ENCODE assay signal across 21 cellular contexts in the genomic region with DNA sequence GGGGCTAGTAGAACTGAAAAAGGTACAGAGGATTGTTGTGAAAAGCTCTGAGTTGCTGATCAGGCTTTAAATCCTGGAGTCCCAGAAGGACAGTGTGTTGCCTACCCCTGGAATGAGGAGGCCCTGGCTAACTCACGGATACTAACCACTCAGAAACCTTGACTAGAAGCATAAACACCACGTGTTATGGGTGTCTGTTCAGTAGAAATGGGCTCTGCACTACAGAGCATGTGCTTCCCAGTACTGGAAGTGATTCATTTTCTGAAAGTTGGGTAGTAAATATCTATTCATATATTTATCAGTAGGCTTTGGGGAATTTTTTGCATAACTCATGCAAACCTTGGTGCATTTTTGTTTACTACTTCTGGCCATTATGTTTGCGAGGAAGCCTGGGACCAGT. TPM values are rescaled to one million over a fixed set of nuclear protein-coding genes. Genes with fewer than 3 reads are reported as not detected.
DNase-seq lines count a peak whose midpoint lies in the region; ATAC-seq, FAIRE-seq and TF ChIP-seq lines count a peak whose summit lies in the region.
"Had no signal": no experiment of that assay in that cellular context is flagged by ENCODE, and none has a peak within 500 bp of the region (broad histone marks: within the 10 kb centered on the region; RNA-seq: fewer than 3 reads in every experiment).

No MANE protein-coding gene starts in this region.

- H3K4me1 ChIP-seq in GM23338 (ENCODE audit: insufficient read depth) (peaks cover 5% of the 10 kb centered on the region; the same call in 1 of the 2 replicates), Caco-2 (no peaks in the 10 kb centered on the region), kidney (ENCODE audit: control insufficient read depth in 1 of 2, insufficient read depth in 1 of 2, low read depth in 1 of 2, low read length in 2 of 2) (no peaks in the 10 kb centered on the region)
- no peaks in the 10 kb centered on the region for H3K4me1 ChIP-seq in CD8-positive, alpha-beta memory T cell (ENCODE audit: insufficient read depth, low read length)
- H3K4me1 ChIP-seq: A549 had no signal

- 0 out of 2 replicates have a peak overlapping the region, but pooled peaks have one; percentile 9 for H3K4me2 ChIP-seq in GM23338
- H3K4me2 ChIP-seq: A549 had no signal

- no peak for FAIRE-seq in kidney (lab: Jason Lieb, UNC)
- FAIRE-seq: A549, GM18507, HTR-8/SVneo had no signal

- ATAC-seq in GM23338 (peak; percentile 42; the same call in 2 of the 3 replicates), HG02884 (IDR thresholded peaks at IDR 0.05; ENCODE audit: unreplicated experiment) (peak; percentile 49), WTC11 (0 out of 2 replicates have a peak, but pooled peaks have one; percentile 24)
- peak; percentile 44 for ATAC-seq in stimulated activated effector memory CD8-positive, alpha-beta T cell treated with anti-CD3 and anti-CD28 coated beads, Interleukin-12 subunit alpha, Interleukin-12 subunit beta, amount 100 ng/mL, for 72 hours
- ATAC-seq: A549; CD8-positive, alpha-beta T cell had no signal

- H3K27me3 ChIP-seq in GM23338 (ENCODE audit: insufficient read depth) (no peaks in the 10 kb centered on the region), Caco-2 (replicated peaks; ENCODE audit: control insufficient read depth, insufficient read depth, low read length) (no peaks in the 10 kb centered on the region)
- no peaks in the 10 kb centered on the region for H3K27me3 ChIP-seq in CD8-positive, alpha-beta memory T cell (ENCODE audit: insufficient read depth, low read length, poor library complexity, severe bottlenecking)

- H3K9me3 ChIP-seq in Caco-2 (no peaks in the 10 kb centered on the region), kidney (ENCODE audit: control insufficient read depth in 1 of 2, low read length in 2 of 2) (no peaks in the 10 kb centered on the region)
- no peaks in the 10 kb centered on the region for H3K9me3 ChIP-seq in CD8-positive, alpha-beta memory T cell (ENCODE audit: low read length)
- H3K9me3 ChIP-seq: A549 had no signal

- no peak overlapping the region for H3K9ac ChIP-seq in kidney (ENCODE audit: low read length in 2 of 2)

- BruUV-seq in Caco-2 (replicated peaks; lab: Mats Ljungman, UMichigan) = no TSS peak

- peak overlapping the region; percentile 67 for H2AFZ ChIP-seq in GM23338

- H3F3A ChIP-seq in GM23338 (replicated peaks; ENCODE audit: low read depth) = no peaks in the 10 kb centered on the region

- H3K27ac ChIP-seq in GM23338 (ENCODE audit: low read depth) (no peak overlapping the region), kidney (ENCODE audit: low read depth in 2 of 2, low read length in 2 of 2) (no peak overlapping the region)
- H3K27ac ChIP-seq in CD8-positive, alpha-beta memory T cell (ENCODE audit: low read depth, low read length) = no peak overlapping the region
- H3K27ac ChIP-seq: A549 had no signal

- DNase-seq in GM23338 (ENCODE audit: low spot score) (no peak), WTC11 (ENCODE audit: low spot score) (no peak), Caco-2 (no peak), kidney (no peak)
- DNase-seq in stimulated activated effector memory CD8-positive, alpha-beta T cell treated with anti-CD3 and anti-CD28 coated beads, Interleukin-12 subunit alpha, Interleukin-12 subunit beta, amount 100 ng/mL, for 72 hours (ENCODE audit: low spot score in 2 of 2) = no peak
- DNase-seq in stimulated activated CD4-positive, alpha-beta T cell treated with anti-CD3 and anti-CD28 coated beads, Interleukin-2, amount 100 ng/mL, for 48 hours = no peak
- no peak for DNase-seq in CD8-positive, alpha-beta memory T cell
- DNase-seq: Calu3; CD8-positive, alpha-beta T cell; DMS 273 treated with DMSO at 0.1 percent for 48 hours; GOT3; HCEC 1CT; HFFc6; Karpas-422 had no signal

- no peaks in the 10 kb centered on the region for H3K9me3 Mint-ChIP-seq in GM23338
- H3K9me3 Mint-ChIP-seq in WTC11 = no peaks in the 10 kb centered on the region
- H3K9me3 Mint-ChIP-seq in stimulated activated effector memory CD8-positive, alpha-beta T cell treated with anti-CD3 and anti-CD28 coated beads, Interleukin-12 subunit alpha, Interleukin-12 subunit beta, amount 100 ng/mL, for 72 hours = no peaks in the 10 kb centered on the region
- H3K9me3 Mint-ChIP-seq in Caco-2 (ENCODE audit: unreplicated experiment) = no peaks in the 10 kb centered on the region
- no peaks in the 10 kb centered on the region for H3K9me3 Mint-ChIP-seq in CD8-positive, alpha-beta memory T cell
- H3K9me3 Mint-ChIP-seq: CD14-positive monocyte; CD8-positive, alpha-beta T cell; HFFc6 had no signal

- intact Hi-C loops in Caco-2 (cut with micrococcal nuclease; ENCODE audit: unreplicated experiment) = no loop called here
- intact Hi-C loops in kidney (cut with DNase I) = no loop called here

- H3K27ac Mint-ChIP-seq in GM23338 (no peak overlapping the region), WTC11 (no peak overlapping the region), Caco-2 (ENCODE audit: unreplicated experiment) (no peak overlapping the region)
- no peak overlapping the region for H3K27ac Mint-ChIP-seq in stimulated activated effector memory CD8-positive, alpha-beta T cell treated with anti-CD3 and anti-CD28 coated beads, Interleukin-12 subunit alpha, Interleukin-12 subunit beta, amount 100 ng/mL, for 72 hours
- no peak overlapping the region for H3K27ac Mint-ChIP-seq in CD8-positive, alpha-beta memory T cell
- H3K27ac Mint-ChIP-seq: CD14-positive monocyte; CD8-positive, alpha-beta T cell; HFFc6 had no signal

- H3K4me3 ChIP-seq in GM23338 (no peak overlapping the region), Caco-2 (ENCODE audit: low read depth, low read length) (no peak overlapping the region), kidney (ENCODE audit: low read length in 2 of 2) (no peak overlapping the region)
- H3K4me3 ChIP-seq in CD8-positive, alpha-beta memory T cell (ENCODE audit: low read length) = no peak overlapping the region
- H3K4me3 ChIP-seq: A549 had no signal

- peaks cover 1% of the 10 kb centered on the region for H3K27me3 Mint-ChIP-seq in GM23338 (ENCODE audit: insufficient read depth, low read depth, poor library complexity)
- H3K27me3 Mint-ChIP-seq in WTC11 (ENCODE audit: low read depth) = no peaks in the 10 kb centered on the region
- H3K27me3 Mint-ChIP-seq in Caco-2 (ENCODE audit: insufficient read depth, unreplicated experiment) = peaks cover 11% of the 10 kb centered on the region
- H3K27me3 Mint-ChIP-seq in CD8-positive, alpha-beta memory T cell = peaks cover 0 to 16% of the 10 kb centered on the region in 2 donors

- TF ChIP-seq CTCF in GM23338 (conservative IDR thresholded peaks at IDR 0.05; ENCODE audit: low read depth in 2 of 2) (no peak), WTC11 (IDR thresholded peaks at IDR 0.05) (no peak), Caco-2 (IDR thresholded peaks at IDR 0.05; ENCODE audit: insufficient read depth in 1 of 2, low read depth in 1 of 2, low read length in 1 of 2, severe bottlenecking in 1 of 2, unreplicated experiment in 1 of 2) (no peak), kidney (IDR thresholded peaks at IDR 0.05; ENCODE audit: borderline replicate concordance, extremely low read depth, insufficient read depth) (no peak)

- CTCF ChIA-PET in WTC11 (lab: Charles Lee) (no interaction called here), Caco-2 (lab: Charles Lee) (no interaction called here)
- CTCF ChIA-PET in CD8-positive, alpha-beta memory T cell (lab: Charles Lee) = no interaction called here

- peaks cover 10% of the 10 kb centered on the region; the same call in 2 of the 3 replicates for H3K4me1 Mint-ChIP-seq in GM23338
- H3K4me1 Mint-ChIP-seq in WTC11 = peaks cover 18% of the 10 kb centered on the region
- no peaks in the 10 kb centered on the region for H3K4me1 Mint-ChIP-seq in stimulated activated effector memory CD8-positive, alpha-beta T cell treated with anti-CD3 and anti-CD28 coated beads, Interleukin-12 subunit alpha, Interleukin-12 subunit beta, amount 100 ng/mL, for 72 hours
- H3K4me1 Mint-ChIP-seq in Caco-2 (ENCODE audit: low read depth, unreplicated experiment) = no peaks in the 10 kb centered on the region
- H3K4me1 Mint-ChIP-seq in CD8-positive, alpha-beta memory T cell = no peaks in the 10 kb centered on the region

- no peaks in the 10 kb centered on the region; the same call in 1 of the 2 replicates for H3K9me2 ChIP-seq in GM23338 (ENCODE audit: insufficient read depth)

- no peaks in the 10 kb centered on the region for H3K79me2 ChIP-seq in GM23338 (replicated peaks; ENCODE audit: insufficient read depth)

- H3K36me3 Mint-ChIP-seq in GM23338 (ENCODE audit: low read depth) = no peaks in the 10 kb centered on the region
- no peaks in the 10 kb centered on the region for H3K36me3 Mint-ChIP-seq in WTC11
- H3K36me3 Mint-ChIP-seq in stimulated activated effector memory CD8-positive, alpha-beta T cell treated with anti-CD3 and anti-CD28 coated beads, Interleukin-12 subunit alpha, Interleukin-12 subunit beta, amount 100 ng/mL, for 72 hours = no peaks in the 10 kb centered on the region
- no peaks in the 10 kb centered on the region for H3K36me3 Mint-ChIP-seq in Caco-2 (ENCODE audit: insufficient read depth, unreplicated experiment)
- no peaks in the 10 kb centered on the region for H3K36me3 Mint-ChIP-seq in CD8-positive, alpha-beta memory T cell
- H3K36me3 Mint-ChIP-seq: CD14-positive monocyte; CD8-positive, alpha-beta T cell had no signal

- H3K4me3 Mint-ChIP-seq in GM23338 = no peak overlapping the region
- H3K4me3 Mint-ChIP-seq in WTC11 = no peak overlapping the region
- H3K4me3 Mint-ChIP-seq in stimulated activated effector memory CD8-positive, alpha-beta T cell treated with anti-CD3 and anti-CD28 coated beads, Interleukin-12 subunit alpha, Interleukin-12 subunit beta, amount 100 ng/mL, for 72 hours = no peak overlapping the region
- H3K4me3 Mint-ChIP-seq in Caco-2 (ENCODE audit: unreplicated experiment) = no peak overlapping the region
- H3K4me3 Mint-ChIP-seq in CD8-positive, alpha-beta memory T cell = no peak overlapping the region
- H3K4me3 Mint-ChIP-seq: CD14-positive monocyte; CD8-positive, alpha-beta T cell; HFFc6 had no signal

- H3K36me3 ChIP-seq in GM23338 (ENCODE audit: insufficient read depth) (no peaks in the 10 kb centered on the region), Caco-2 (ENCODE audit: control insufficient read depth, insufficient read depth, low read length) (no peaks in the 10 kb centered on the region), kidney (ENCODE audit: control insufficient read depth in 1 of 2, insufficient read depth in 2 of 2, low read length in 2 of 2) (no peaks in the 10 kb centered on the region)
- no peaks in the 10 kb centered on the region for H3K36me3 ChIP-seq in CD8-positive, alpha-beta memory T cell (ENCODE audit: insufficient read depth, low read length)

- POLR2A ChIA-PET in WTC11 (lab: Charles Lee) = no interaction called here
- POLR2A ChIA-PET in Caco-2 (lab: Charles Lee) = no interaction called here
- POLR2A ChIA-PET in CD8-positive, alpha-beta memory T cell (lab: Charles Lee) = no interaction called here

- no peaks in the 10 kb centered on the region for H4K20me1 ChIP-seq in GM23338 (replicated peaks; ENCODE audit: insufficient read depth)

RNA-seq across cellular contexts. Expression of gene CLCA1, which starts 15.1 kb away (rescaled TPM):
- not detected in 2 replicates for total RNA-seq in GM23338 (2014; rRNA removed; shearing (Covaris generic))
- not detected in 2 replicates for polyA plus RNA-seq in GM23338 (2016; fragmentation: Nextera tagmentation; extraction: Ambion mirVana)
- 0.07 to 0.14 TPM (median 0.11 TPM) in 3 replicates for total RNA-seq in WTC11 (2021)
- not detected in 2 replicates for total RNA-seq in Caco-2 (2022)
- total RNA-seq in CD8-positive, alpha-beta memory T cell = not detected
- polyA plus RNA-seq in CD8-positive, alpha-beta memory T cell = not detected
- total RNA-seq in kidney = not detected
- polyA plus RNA-seq in kidney (ENCODE audit: insufficient read depth, low read depth, low replicate concordance) = not detected
- total RNA-seq: Calu3; CD8-positive, alpha-beta T cell; Daoy; HFFc6 had no signal
- polyA plus RNA-seq: A549, BJ, CD14-positive monocyte had no signal

RNA-seq across cellular contexts. Expression of gene CLCA2, which starts 29.7 kb away (rescaled TPM):
- not detected in 2 replicates for total RNA-seq in GM23338 (2014; rRNA removed; shearing (Covaris generic))
- not detected in 2 replicates for polyA plus RNA-seq in GM23338 (2016; fragmentation: Nextera tagmentation; extraction: Ambion mirVana)
- 0.05 to 0.07 TPM in 2 of 3 replicates, not detected in the other for total RNA-seq in WTC11 (2021)
- 0.07 TPM in 1 of 2 replicates, not detected in the other for total RNA-seq in Caco-2 (2022)
- not detected for total RNA-seq in CD8-positive, alpha-beta memory T cell
- not detected for polyA plus RNA-seq in CD8-positive, alpha-beta memory T cell
- not detected for total RNA-seq in kidney
- not detected for polyA plus RNA-seq in kidney (ENCODE audit: insufficient read depth, low read depth, low replicate concordance)
- total RNA-seq: Calu3; CD8-positive, alpha-beta T cell; Daoy had no signal
- polyA plus RNA-seq: CD14-positive monocyte had no signal

RNA-seq across cellular contexts. Expression of gene ODF2L, which starts 57.5 kb away (rescaled TPM):
- 29.8 and 46.0 TPM in 2 replicates for total RNA-seq in GM23338 (2014; rRNA removed; shearing (Covaris generic))
- polyA plus RNA-seq in GM23338 (2016; fragmentation: Nextera tagmentation; extraction: Ambion mirVana) (48.1 and 51.5 TPM in 2 replicates), kidney (ENCODE audit: insufficient read depth, low read depth, low replicate concordance) (19.2 TPM)
- total RNA-seq in WTC11 (2021) (24.4 to 31.0 TPM (median 30.2 TPM) in 3 replicates), Caco-2 (2022) (9.7 and 10.7 TPM in 2 replicates), kidney (57.3 TPM)
- total RNA-seq in CD8-positive, alpha-beta memory T cell = 10 to 100 TPM; 27.6 to 30.1 TPM
- polyA plus RNA-seq in CD8-positive, alpha-beta memory T cell = 52.9 TPM
